25 cellular contexts compared by ENCODE assay signal in genomic region chr3:157110761-157111238, GRCh38. TPM values are rescaled to one million over a fixed set of nuclear protein-coding genes. Genes with fewer than 3 reads are reported as not detected.
DNase-seq lines count a peak whose midpoint lies in the region; ATAC-seq and TF ChIP-seq lines count a peak whose summit lies in the region.
"Had no signal": no experiment of that assay in that cellular context is flagged by ENCODE, and none has a peak within 500 bp of the region (broad histone marks: within the 10 kb centered on the region; RNA-seq: fewer than 3 reads in every experiment).

No MANE protein-coding gene starts in this region.

- 27 to 39% methylated on average over 4 of the region's 4 CpGs for WGBS in heart right ventricle, 2 donors

- POLR2A ChIA-PET in HEK293 (lab: Yijun Ruan, JAX), result interaction anchor here (0.5 to 0.7 kb wide), 2 partner anchors 9 to 18 kb away, joined by 3 read pairs; no protein-coding TSS in a partner anchor

- H3K27ac ChIP-seq in HEK293 (ENCODE audit: extremely low read depth, low read depth, low read length), result no peak overlapping the region
- peak overlapping the region; percentile 68 for H3K27ac ChIP-seq in SK-N-MC
- H3K27ac ChIP-seq in heart right ventricle, result peak overlapping the region; percentile 44 to 83 (median 74)
- H3K27ac ChIP-seq: body of pancreas, epithelial cell of prostate, tibial artery had no signal

- H3K9me3 ChIP-seq in HEK293 (ENCODE audit: control insufficient read depth, insufficient read depth, low read depth, low read length) (no peaks in the 10 kb centered on the region), SK-N-MC (ENCODE audit: low read depth, low read length) (no peaks in the 10 kb centered on the region), heart right ventricle (no peaks in the 10 kb centered on the region)
- H3K9me3 ChIP-seq: body of pancreas, stomach, tibial artery had no signal

- CTCF ChIA-PET in HEK293 (lab: Yijun Ruan, JAX), result interaction anchor here (0.6 kb wide), 1 partner anchor 14 kb away, joined by 3 read pairs; no protein-coding TSS in a partner anchor

- ATAC-seq in heart right ventricle, result peak; percentile 17 to 75 (median 59)
- no peak for ATAC-seq in GM18909 (IDR thresholded peaks at IDR 0.05; ENCODE audit: poor library complexity, unreplicated experiment)
- ATAC-seq: activated CD8-positive, alpha-beta memory T cell treated with anti-CD3 and anti-CD28 coated beads, Interleukin-2, amount 10 ng/mL, durations not matched to agents 7 days and 5 days; activated T-cell treated with anti-CD3 and anti-CD28 coated beads, Interleukin-2, amount 50 U/mL, for 72 hours; body of pancreas had no signal

- DNase-seq in SK-N-MC (ENCODE audit: low read depth, low spot score) (no peak), heart right ventricle (peak in 1 of 2 donors; percentile 44), myocyte (ENCODE audit: low read depth) (peak; percentile 35), DMS53 treated with DMSO at 0.1 percent for 48 hours (lab: John Stamatoyannopoulos, UW; ENCODE audit: unreplicated experiment) (no peak), NCI-H1436 treated with DMSO at 0.1 percent for 48 hours (lab: John Stamatoyannopoulos, UW) (no peak), T-helper 1 cell (no peak)
- DNase-seq: activated CD4-positive, alpha-beta T cell treated with anti-CD3 and anti-CD28 coated beads, Interleukin-2, amount 50 U/mL, for 1 hour; activated CD8-positive, alpha-beta memory T cell treated with anti-CD3 and anti-CD28 coated beads, Interleukin-2, amount 10 ng/mL, durations not matched to agents 7 days and 5 days; activated naive CD4-positive, alpha-beta T cell; activated T-cell treated with anti-CD3 and anti-CD28 coated beads, Interleukin-2, amount 50 U/mL, for 72 hours; body of pancreas; CD8-positive, alpha-beta memory T cell; DMS153; effector CD4-positive, alpha-beta T cell; GOT3; naive B cell; NCI-H1105; NCI-H1930; occipital lobe; small intestine; stomach; tibial artery had no signal

- H3K27me3 ChIP-seq in heart right ventricle, result no peaks in the 10 kb centered on the region
- H3K27me3 ChIP-seq: body of pancreas, stomach, tibial artery had no signal

- TF ChIP-seq CTCF in HEK293 (tag by site-specific recombination; IDR thresholded peaks at IDR 0.05) (no peak), heart right ventricle (IDR thresholded peaks at IDR 0.05) (no peak)

- H3K4me3 ChIP-seq in HEK293 (ENCODE audit: low read depth, low read length), result no peak overlapping the region
- H3K4me3 ChIP-seq in SK-N-MC, result peak overlapping the region; percentile 61
- no peak overlapping the region for H3K4me3 ChIP-seq in heart right ventricle
- H3K4me3 ChIP-seq: body of pancreas, stomach, tibial artery had no signal

- H3K4me1 ChIP-seq in HEK293 (ENCODE audit: control insufficient read depth, insufficient read depth, low read length) (no peaks in the 10 kb centered on the region), heart right ventricle (peaks cover 4 to 67% (median 22%) of the 10 kb centered on the region in 9 donors)
- H3K4me1 ChIP-seq: tibial artery had no signal

- H3K9ac ChIP-seq in SK-N-MC (ENCODE audit: insufficient read length), result no peak overlapping the region

- intact Hi-C loops in heart right ventricle (cut with DNase I), result no loop called here

- H3K36me3 ChIP-seq in HEK293 (ENCODE audit: control insufficient read depth in 2 of 2, insufficient read depth in 1 of 2, low read length in 2 of 2) (no peaks in the 10 kb centered on the region), SK-N-MC (ENCODE audit: insufficient read depth, low read length) (no peaks in the 10 kb centered on the region), heart right ventricle (no peaks in the 10 kb centered on the region)
- H3K36me3 ChIP-seq: stomach, tibial artery had no signal

TF ChIP-seq in HEK293, 187 proteins besides CTCF, POLR2A, EP300 and RAD21:
- TF ChIP-seq TRIM28 (IDR thresholded peaks at IDR 0.05; ENCODE audit: borderline replicate concordance, low read length), result no peak
- peak; percentile 88 for TF ChIP-seq ZIC2 (tag by site-specific recombination; IDR thresholded peaks at IDR 0.05)

RNA-seq across cellular contexts. Expression of gene CCNL1, which starts 49.1 kb away (rescaled TPM):
- 10 to 100 TPM; 19.1 to 52.5 (median 24.7) TPM for total RNA-seq in heart right ventricle
- polyA plus RNA-seq in heart right ventricle, result 10 to 100 TPM; 23.7 to 77.3 TPM
- 94.2 and 111 TPM in 2 replicates for total RNA-seq in myocyte
- polyA plus RNA-seq in myocyte (2012), result 31.2 TPM
